In the genomic region with DNA sequence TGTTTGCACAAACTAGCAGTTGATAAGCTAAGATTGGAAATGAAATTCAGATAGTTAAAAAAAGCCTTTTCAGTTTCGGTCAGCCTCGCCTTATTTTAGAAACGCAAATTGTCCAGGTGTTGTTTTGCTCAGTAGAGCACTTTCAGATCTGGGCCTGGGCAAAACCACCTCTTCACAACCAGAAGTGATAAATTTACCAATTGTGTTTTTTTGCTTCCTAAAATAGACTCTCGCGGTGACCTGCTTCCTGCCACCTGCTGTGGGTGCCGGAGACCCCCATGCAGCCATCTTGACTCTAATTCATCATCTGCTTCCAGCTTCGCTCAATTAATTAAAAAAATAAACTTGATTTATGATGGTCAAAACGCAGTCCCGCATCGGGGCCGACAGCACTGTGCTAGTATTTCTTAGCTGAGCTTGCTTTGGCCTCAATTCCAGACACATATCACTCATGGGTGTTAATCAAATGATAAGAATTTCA, we compare ENCODE assay signal across 9 cellular contexts.
A peak's percentile ranks its signal among the peaks of the same experiment; 100 is the strongest.
DNase-seq lines count a peak whose midpoint lies in the region; ATAC-seq and TF ChIP-seq lines count a peak whose summit lies in the region.
"Had no signal": no experiment of that assay in that cellular context is flagged by ENCODE, and none has a peak within 500 bp of the region (broad histone marks: within the 10 kb centered on the region; RNA-seq: fewer than 3 reads in every experiment).

No MANE protein-coding gene starts in this region.

- H3K27me3 ChIP-seq in left ventricle myocardium inferior (ENCODE audit: low read depth) (peaks cover 47% of the 10 kb centered on the region), right atrium auricular region (no peaks in the 10 kb centered on the region), transverse colon (peaks cover 3% of the 10 kb centered on the region)
- H3K27me3 ChIP-seq: right lobe of liver had no signal

- 53 to 62% methylated on average over 8 to 11 of the region's 11 CpGs for WGBS in transverse colon (ENCODE audit: low coverage in 1 of 2), 2 donors

- no peak for TF ChIP-seq POLR2A in transverse colon (IDR thresholded peaks at IDR 0.05)

- H3K9me3 ChIP-seq in left ventricle myocardium inferior (replicated peaks) (no peaks in the 10 kb centered on the region), right atrium auricular region (no peaks in the 10 kb centered on the region), transverse colon (no peaks in the 10 kb centered on the region)
- H3K9me3 ChIP-seq: right lobe of liver had no signal

- H3K4me1 ChIP-seq in left ventricle myocardium inferior (no peaks in the 10 kb centered on the region), right atrium auricular region (no peaks in the 10 kb centered on the region), transverse colon (no peaks in the 10 kb centered on the region)
- H3K4me1 ChIP-seq: right lobe of liver had no signal

- no peak for TF ChIP-seq EP300 in transverse colon (IDR thresholded peaks at IDR 0.05; ENCODE audit: low read depth)

- H3K4me3 ChIP-seq in left ventricle myocardium inferior (no peak overlapping the region), right atrium auricular region (no peak overlapping the region), transverse colon (peak overlapping the region in 1 of 4 donors; percentile 25)
- H3K4me3 ChIP-seq: right lobe of liver had no signal

- H3K36me3 ChIP-seq in left ventricle myocardium inferior, result no peaks in the 10 kb centered on the region
- no peaks in the 10 kb centered on the region for H3K36me3 ChIP-seq in right atrium auricular region
- H3K36me3 ChIP-seq in transverse colon, result no peaks in the 10 kb centered on the region
- H3K36me3 ChIP-seq: right lobe of liver had no signal

- intact Hi-C loops in left ventricle myocardium inferior (cut with micrococcal nuclease) (no loop called here), transverse colon (cut with DNase I; ENCODE audit: low total_unique reads) (no loop called here)

- peak; percentile 77 for ATAC-seq in HG03060 (IDR thresholded peaks at IDR 0.05; ENCODE audit: low read depth, unreplicated experiment)
- ATAC-seq: right lobe of liver had no signal

- TF ChIP-seq CTCF in left ventricle myocardium inferior (IDR thresholded peaks at IDR 0.05; ENCODE audit: borderline replicate concordance) (no peak), right atrium auricular region (IDR thresholded peaks at IDR 0.05) (no peak), transverse colon (IDR thresholded peaks at IDR 0.05) (no peak)

- DNase-seq in left ventricle myocardium inferior, result peak; percentile 3
- DNase-seq in right atrium auricular region (ENCODE audit: low spot score), result no peak
- peak; percentile 20 for DNase-seq in activated CD8-positive, alpha-beta memory T cell treated with anti-CD3 and anti-CD28 coated beads, Interleukin-2, amount 50 U/mL, for 4 hours
- DNase-seq in transverse colon, result peak; percentile 27
- no peak for DNase-seq in dedifferentiated amniotic fluid mesenchymal stem cell (ENCODE audit: extremely low spot score)
- DNase-seq in NCI-H748 (lab: John Stamatoyannopoulos, UW; ENCODE audit: unreplicated experiment), result no peak
- no peak for DNase-seq in retina

- no peak overlapping the region for H3K27ac ChIP-seq in left ventricle myocardium inferior (replicated peaks)
- H3K27ac ChIP-seq in right atrium auricular region, result no peak overlapping the region
- peak overlapping the region in 2 of 4 donors; percentile 28 to 63 for H3K27ac ChIP-seq in transverse colon
- H3K27ac ChIP-seq: right lobe of liver had no signal

- in situ Hi-C loops in transverse colon (cut with MboI; ENCODE audit: low pct_ligation_motif_present in 1 of 4, low pct_unique_long_range_greater_than_20kb in 1 of 4, low sequenced_read_pairs in 3 of 4), result no loop called here

Comparison
In these comparisons a context has a peak if more than half of its experiments do, and no peak if none do; other contexts are left out.
1. DNase-seq: peak in left ventricle myocardium inferior (single experiment), activated CD8-positive, alpha-beta memory T cell treated with anti-CD3 and anti-CD28 coated beads, Interleukin-2, amount 50 U/mL, for 4 hours (single experiment) and transverse colon (single experiment); none in right atrium auricular region (single experiment), dedifferentiated amniotic fluid mesenchymal stem cell (single experiment), NCI-H748 (single experiment) and retina (single experiment).